In the genomic region with DNA sequence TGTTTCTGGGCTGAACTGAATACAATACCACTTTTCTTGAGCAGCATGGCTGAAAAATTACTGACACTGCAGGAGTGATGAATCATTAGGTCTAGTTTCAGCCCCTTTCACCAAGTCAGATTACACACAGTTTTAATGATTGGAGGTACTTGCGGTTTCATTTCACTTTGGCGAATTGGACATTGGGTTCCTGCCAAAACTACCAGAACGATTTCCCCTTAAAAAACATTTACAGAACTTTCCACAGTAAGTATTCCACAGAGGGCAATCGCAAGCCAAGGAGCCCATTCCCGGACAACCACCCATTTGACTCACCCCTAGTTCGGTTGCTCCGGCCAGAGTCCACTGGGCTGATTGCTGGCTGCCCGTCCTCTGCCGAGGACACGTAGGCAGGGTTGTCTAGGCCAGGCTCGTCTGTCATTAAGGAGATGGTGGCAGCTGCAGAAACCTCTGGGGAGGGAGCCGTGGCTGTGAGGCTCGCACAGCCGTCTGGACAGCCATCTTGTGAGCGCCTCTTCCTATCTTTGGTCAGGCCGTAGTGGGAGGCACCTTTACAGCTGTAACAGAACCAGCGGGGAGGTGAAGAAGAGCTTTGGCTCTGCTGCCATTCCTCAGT, we compare ENCODE assay signal across 10 cellular contexts.
A peak's percentile ranks its signal among the peaks of the same experiment; 100 is the strongest.
DNase-seq lines count a peak whose midpoint lies in the region; ATAC-seq, FAIRE-seq and TF ChIP-seq lines count a peak whose summit lies in the region.
"Had no signal": no experiment of that assay in that cellular context is flagged by ENCODE, and none has a peak within 500 bp of the region (broad histone marks: within the 10 kb centered on the region; RNA-seq: fewer than 3 reads in every experiment).

No MANE protein-coding gene starts in this region.

- H3K36me3 ChIP-seq in K562 (ENCODE audit: control insufficient read depth, insufficient read depth, low read length) (no peaks in the 10 kb centered on the region), left lung (no peaks in the 10 kb centered on the region), testis (ENCODE audit: low read depth, missing control alignments) (no peaks in the 10 kb centered on the region)
- no peaks in the 10 kb centered on the region for H3K36me3 ChIP-seq in effector memory CD4-positive, alpha-beta T cell (ENCODE audit: control insufficient read depth, insufficient read depth, low read length)

- H3K27me3 ChIP-seq in K562 (ENCODE audit: control insufficient read depth in 2 of 2, insufficient read depth in 2 of 2, low read length in 2 of 2) = no peaks in the 10 kb centered on the region
- H3K27me3 ChIP-seq in left lung = no peaks in the 10 kb centered on the region
- no peaks in the 10 kb centered on the region for H3K27me3 ChIP-seq in testis
- no peaks in the 10 kb centered on the region for H3K27me3 ChIP-seq in effector memory CD4-positive, alpha-beta T cell (replicated peaks; ENCODE audit: control insufficient read depth, insufficient read depth, low read length, poor library complexity, severe bottlenecking)

- in situ Hi-C loops in K562 (cut with MboI) = no loop called here

- POLR2A ChIA-PET in K562 (lab: Yijun Ruan, JAX) = interaction anchor here (0.6 to 1.1 kb wide), 3 partner anchors 9 to 137 kb away, joined by 4 to 8 read pairs (median 7); no protein-coding TSS in a partner anchor

- ATAC-seq in K562 (peak; percentile 91), left lung (peak; percentile 57), GM21576 (IDR thresholded peaks at IDR 0.05; ENCODE audit: unreplicated experiment) (no peak)
- ATAC-seq in activated naive CD4-positive, alpha-beta T cell treated with anti-CD3 and anti-CD28 coated beads, Interleukin-2, amount 50 U/mL, for 72 hours = no peak
- ATAC-seq: activated naive CD8-positive, alpha-beta T cell treated with anti-CD3 and anti-CD28 coated beads, Interleukin-2, amount 50 U/mL, for 24 hours had no signal

- H2AFZ ChIP-seq in K562 (ENCODE audit: low read depth, low read length) = peak overlapping the region; percentile 96
- H2AFZ ChIP-seq: PC-9 had no signal

- peak overlapping the region; percentile 80 for H3K4me2 ChIP-seq in K562 (ENCODE audit: insufficient read depth, low read length)
- H3K4me2 ChIP-seq: PC-9 had no signal

- FAIRE-seq in K562 (lab: Jason Lieb, UNC) = peak; percentile 57

- no peak for TF ChIP-seq EP300 in K562 (IDR thresholded peaks at IDR 0.05; ENCODE audit: low read length)

- H3K36me3 Mint-ChIP-seq in activated naive CD4-positive, alpha-beta T cell treated with anti-CD3 and anti-CD28 coated beads, Interleukin-2, amount 50 U/mL, for 72 hours = no peaks in the 10 kb centered on the region

- no peaks in the 10 kb centered on the region for H3K9me1 ChIP-seq in K562 (ENCODE audit: control insufficient read depth, insufficient read depth, low read length)

- peaks cover 4 to 11% of the 10 kb centered on the region in 2 experiments for H3K4me1 ChIP-seq in K562 (replicated peaks in 1 of 2; ENCODE audit: control insufficient read depth in 2 of 2, insufficient read depth in 2 of 2, low read length in 2 of 2)
- peaks cover 0 to 5% of the 10 kb centered on the region in 2 donors for H3K4me1 ChIP-seq in left lung
- H3K4me1 ChIP-seq in testis = peaks cover 7% of the 10 kb centered on the region
- H3K4me1 ChIP-seq in effector memory CD4-positive, alpha-beta T cell (ENCODE audit: control insufficient read depth, insufficient read depth, low read length, poor library complexity, severe bottlenecking) = no peaks in the 10 kb centered on the region

- no TSS peak for BruUV-seq in K562 (replicated peaks; lab: Mats Ljungman, UMichigan)

- no peaks in the 10 kb centered on the region for H3K9me3 Mint-ChIP-seq in activated naive CD4-positive, alpha-beta T cell treated with anti-CD3 and anti-CD28 coated beads, Interleukin-2, amount 50 U/mL, for 72 hours
- H3K9me3 Mint-ChIP-seq: activated naive CD8-positive, alpha-beta T cell treated with anti-CD3 and anti-CD28 coated beads, Interleukin-2, amount 50 U/mL, for 24 hours had no signal

- peak overlapping the region; percentile 60; the same call in 2 of the 3 replicates for H3K27ac ChIP-seq in K562 (ENCODE audit: extremely low read depth, low read depth, low read length)
- H3K27ac ChIP-seq in left lung = no peak overlapping the region
- peak overlapping the region in 1 of 2 donors; percentile 3 for H3K27ac ChIP-seq in testis
- H3K27ac ChIP-seq in effector memory CD4-positive, alpha-beta T cell (ENCODE audit: insufficient read depth, low read length, poor library complexity, severe bottlenecking) = no peak overlapping the region
- H3K27ac ChIP-seq: PC-9 had no signal

- intact Hi-C loops in K562 (cut with micrococcal nuclease) (loop anchor here (10.0 kb wide), 1 partner anchor 313 kb away; no protein-coding TSS in a partner anchor), left lung (cut with DNase I) (no loop called here), testis (cut with DNase I; ENCODE audit: low total_unique reads) (no loop called here)

- TF ChIP-seq RAD21 in K562 (CRISPR knock-in tag; conservative IDR thresholded peaks at IDR 0.05 in 1 of 2, IDR thresholded peaks at IDR 0.05 in 1 of 2) = no peak

- H3K9ac ChIP-seq in K562 (ENCODE audit: insufficient read depth in 1 of 2, low read depth in 2 of 2, low read length in 2 of 2) = peak overlapping the region; percentile 54 to 80; a peak in 3 of 4 replicates

- TF ChIP-seq POLR2A in K562 (conservative IDR thresholded peaks at IDR 0.05) (no peak), testis (IDR thresholded peaks at IDR 0.05) (no peak)

- no peak for TF ChIP-seq CTCF in K562 (IDR thresholded peaks at IDR 0.05 in 2 of 3, conservative IDR thresholded peaks at IDR 0.05 in 1 of 3; ENCODE audit: insufficient read depth in 2 of 3, low read depth in 1 of 3, low read length in 3 of 3)
- no peak for TF ChIP-seq CTCF in left lung (IDR thresholded peaks at IDR 0.05)
- TF ChIP-seq CTCF in testis (IDR thresholded peaks at IDR 0.05) = no peak

- no peak overlapping the region for H3K27ac Mint-ChIP-seq in activated naive CD4-positive, alpha-beta T cell treated with anti-CD3 and anti-CD28 coated beads, Interleukin-2, amount 50 U/mL, for 72 hours
- H3K27ac Mint-ChIP-seq: activated naive CD8-positive, alpha-beta T cell treated with anti-CD3 and anti-CD28 coated beads, Interleukin-2, amount 50 U/mL, for 24 hours had no signal

- H3K9me3 ChIP-seq in K562 (replicated peaks; ENCODE audit: control insufficient read depth, insufficient read depth, low read depth, low read length) (no peaks in the 10 kb centered on the region), left lung (no peaks in the 10 kb centered on the region), testis (no peaks in the 10 kb centered on the region)
- no peaks in the 10 kb centered on the region for H3K9me3 ChIP-seq in effector memory CD4-positive, alpha-beta T cell (ENCODE audit: control insufficient read depth, low read length)

- no peaks in the 10 kb centered on the region for H4K20me1 ChIP-seq in K562 (replicated peaks; ENCODE audit: control insufficient read depth, insufficient read depth, low read length)

- H3K79me2 ChIP-seq in K562 (ENCODE audit: control insufficient read depth, insufficient read depth, low read length) = no peaks in the 10 kb centered on the region

- CTCF ChIA-PET in K562 (lab: Yijun Ruan, JAX; ENCODE audit: low intra/inter-chr PET ratio) = no interaction called here

- WGBS in K562 (ENCODE audit: insufficient coverage, low coverage, missing lambda C conversion rate) = 14% methylated on average over 17 of the region's 17 CpGs
- 44 to 48% methylated on average over 10 to 17 of the region's 17 CpGs for WGBS in testis, 2 donors

- DNase-seq in M059J (ENCODE audit: low read depth) (peak; percentile 95), K562 (ENCODE audit: extremely low read depth in 1 of 4, low spot score in 3 of 4) (peak in 3 of 4 experiments; percentile 10 to 38 (median 31)), left lung (peak in 1 of 2 donors; percentile 76), testis (peak; percentile 43)
- no peak for DNase-seq in activated naive CD4-positive, alpha-beta T cell treated with anti-CD3 and anti-CD28 coated beads, Interleukin-2, amount 50 U/mL, for 72 hours (ENCODE audit: low spot score in 2 of 2)
- no peak for DNase-seq in effector memory CD4-positive, alpha-beta T cell
- DNase-seq: activated naive CD8-positive, alpha-beta T cell treated with anti-CD3 and anti-CD28 coated beads, Interleukin-2, amount 50 U/mL, for 24 hours; occipital lobe; PC-9 had no signal

- peak overlapping the region; percentile 35 for H3K4me3 ChIP-seq in K562
- no peak overlapping the region for H3K4me3 ChIP-seq in left lung
- peak overlapping the region in 1 of 2 donors; percentile 30 for H3K4me3 ChIP-seq in testis
- H3K4me3 ChIP-seq in effector memory CD4-positive, alpha-beta T cell (ENCODE audit: insufficient read depth, low read depth, low read length, poor library complexity, severe bottlenecking) = no peak overlapping the region
- H3K4me3 ChIP-seq: PC-9 had no signal

TF ChIP-seq in K562, 482 proteins besides CTCF, POLR2A, EP300 and RAD21 (continues in another document):
- TF ChIP-seq, protein P1, sequence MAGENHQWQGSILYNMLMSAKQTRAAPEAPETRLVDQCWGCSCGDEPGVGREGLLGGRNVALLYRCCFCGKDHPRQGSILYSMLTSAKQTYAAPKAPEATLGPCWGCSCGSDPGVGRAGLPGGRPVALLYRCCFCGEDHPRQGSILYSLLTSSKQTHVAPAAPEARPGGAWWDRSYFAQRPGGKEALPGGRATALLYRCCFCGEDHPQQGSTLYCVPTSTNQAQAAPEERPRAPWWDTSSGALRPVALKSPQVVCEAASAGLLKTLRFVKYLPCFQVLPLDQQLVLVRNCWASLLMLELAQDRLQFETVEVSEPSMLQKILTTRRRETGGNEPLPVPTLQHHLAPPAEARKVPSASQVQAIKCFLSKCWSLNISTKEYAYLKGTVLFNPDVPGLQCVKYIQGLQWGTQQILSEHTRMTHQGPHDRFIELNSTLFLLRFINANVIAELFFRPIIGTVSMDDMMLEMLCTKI (IDR thresholded peaks at IDR 0.05; ENCODE audit: partially characterized antibody) = no peak
- TF ChIP-seq ETV1 (tag; conservative IDR thresholded peaks at IDR 0.05; ENCODE audit: low read depth) (no peak), KLF10 (CRISPR knock-in tag; IDR thresholded peaks at IDR 0.05) (no peak), ATF1 (CRISPR knock-in tag; IDR thresholded peaks at IDR 0.05) (no peak), ATF1 (tag; IDR thresholded peaks at IDR 0.05) (0 out of 2 replicates have a peak, but pooled peaks have one; percentile 18), MYBL2 (IDR thresholded peaks at IDR 0.05; ENCODE audit: low read depth) (no peak), MYBL2 (CRISPR knock-in tag; IDR thresholded peaks at IDR 0.05; ENCODE audit: borderline replicate concordance) (no peak), ZFX (CRISPR knock-in tag; IDR thresholded peaks at IDR 0.05) (no peak), NFIC (IDR thresholded peaks at IDR 0.05) (peak; percentile 24; the same call in 1 of the 2 replicates), NFRKB (IDR thresholded peaks at IDR 0.05; ENCODE audit: low read depth) (peak; percentile 79; the same call in 1 of the 2 replicates)

Comparison
In these comparisons a context has a peak if more than half of its experiments do, and no peak if none do; other contexts are left out.
1. DNase-seq: peak in M059J (single experiment), K562 (3 of 4) and testis (single experiment); none in activated naive CD4-positive, alpha-beta T cell treated with anti-CD3 and anti-CD28 coated beads, Interleukin-2, amount 50 U/mL, for 72 hours (0 of 2) and effector memory CD4-positive, alpha-beta T cell (0 of 3).
2. ATAC-seq: peak in K562 (single experiment) and left lung (single experiment); none in activated naive CD4-positive, alpha-beta T cell treated with anti-CD3 and anti-CD28 coated beads, Interleukin-2, amount 50 U/mL, for 72 hours (0 of 2) and GM21576 (single experiment).